13 cellular contexts compared by ENCODE assay signal in the genomic region with DNA sequence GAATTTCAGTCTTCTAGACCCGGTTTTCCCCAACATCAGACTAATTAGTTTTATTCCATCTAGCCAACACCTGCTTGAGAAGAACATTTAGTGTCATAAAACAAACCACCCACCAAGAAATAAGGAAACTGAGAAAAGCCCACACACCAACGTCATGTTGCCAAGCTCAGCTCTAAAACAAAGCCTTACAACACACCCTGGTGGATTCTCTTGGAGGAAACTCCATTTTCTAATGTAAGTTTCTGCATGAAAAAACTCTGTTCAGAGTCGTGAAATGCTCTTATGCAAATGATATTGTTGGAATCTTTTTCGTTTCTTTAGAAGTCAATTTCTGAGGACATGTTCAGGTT.
DNase-seq lines count a peak whose midpoint lies in the region; ATAC-seq and TF ChIP-seq lines count a peak whose summit lies in the region.
"Had no signal": no experiment of that assay in that cellular context is flagged by ENCODE, and none has a peak within 500 bp of the region (broad histone marks: within the 10 kb centered on the region; RNA-seq: fewer than 3 reads in every experiment).

No MANE protein-coding gene starts in this region.

- peak in 1 of 2 donors; percentile 5 for DNase-seq in activated T-cell treated with anti-CD3 and anti-CD28 coated beads, Interleukin-2, amount 50 U/mL, for 72 hours
- DNase-seq in activated T-cell treated with anti-CD3 and anti-CD28 coated beads for 4 hours (no peak), H9 (no peak), amniotic stem cell (lab: John Stamatoyannopoulos, UW) (no peak), hepatocyte (ENCODE audit: low spot score) (no peak)
- no peak for DNase-seq in naive thymus-derived CD8-positive, alpha-beta T cell
- DNase-seq: activated T-cell treated with anti-CD3 and anti-CD28 coated beads, Interleukin-2, amount 50 U/mL, for 48 hours; GOT3; left lung had no signal

- H3K4ac ChIP-seq in H9 (ENCODE audit: low read depth, low read length), result no peak overlapping the region

- H3K9me3 ChIP-seq in H9 (ENCODE audit: control insufficient read depth, low read depth, low read length) (no peaks in the 10 kb centered on the region), hepatocyte (ENCODE audit: low read depth) (no peaks in the 10 kb centered on the region)
- H3K9me3 ChIP-seq: left lung had no signal

- H3K27ac ChIP-seq in H9 (ENCODE audit: insufficient read length, low read depth, low read length) (no peak overlapping the region), hepatocyte (no peak overlapping the region)
- H3K27ac ChIP-seq: left lung had no signal

- H3K9me3 Mint-ChIP-seq in activated T-cell treated with anti-CD3 and anti-CD28 coated beads, Interleukin-2, amount 50 U/mL, for 72 hours, result no peaks in the 10 kb centered on the region
- no peaks in the 10 kb centered on the region for H3K9me3 Mint-ChIP-seq in H9
- no peaks in the 10 kb centered on the region for H3K9me3 Mint-ChIP-seq in stimulated activated memory B cell treated with anti-CD40 and anti-IgM and Interleukin-4, amounts not matched to agents 10 μg/mL and 1 μg/mL and 100 μg/mL, for 72 hours
- H3K9me3 Mint-ChIP-seq in naive thymus-derived CD8-positive, alpha-beta T cell, result no peaks in the 10 kb centered on the region
- H3K9me3 Mint-ChIP-seq: central memory CD8-positive, alpha-beta T cell; T-helper 1 cell treated with Interleukin-12 subunit alpha and Interleukin-12 subunit beta and Interleukin-4 antibody, amounts not matched to agents 30 μg/mL and 1 μg/mL, for 36 hours had no signal

- H3K4me1 ChIP-seq in H9 (ENCODE audit: insufficient read depth, low read length) (peaks cover 3% of the 10 kb centered on the region; the same call in 1 of the 2 replicates), hepatocyte (ENCODE audit: insufficient read depth) (no peaks in the 10 kb centered on the region)
- H3K4me1 ChIP-seq: left lung had no signal

- no peak overlapping the region for H3K4me3 ChIP-seq in hepatocyte
- H3K4me3 ChIP-seq: left lung had no signal

- POLR2A ChIA-PET in naive thymus-derived CD8-positive, alpha-beta T cell (lab: Charles Lee), result no interaction called here

- no peak overlapping the region for H3K14ac ChIP-seq in H9 (ENCODE audit: insufficient read depth, low read length)

- H2AFZ ChIP-seq in H9 (ENCODE audit: low read length) (peak overlapping the region; percentile 46), hepatocyte (no peak overlapping the region)

- no peak overlapping the region for H2BK15ac ChIP-seq in H9 (ENCODE audit: low read depth, low read length)

- no peaks in the 10 kb centered on the region for H3K9me2 ChIP-seq in hepatocyte (replicated peaks; ENCODE audit: insufficient read depth)

- no peaks in the 10 kb centered on the region for H3K36me3 ChIP-seq in hepatocyte (replicated peaks; ENCODE audit: insufficient read depth, low read depth)
- H3K36me3 ChIP-seq: left lung had no signal

- H2BK20ac ChIP-seq in H9 (ENCODE audit: low read depth, low read length, poor library complexity, severe bottlenecking), result no peak overlapping the region

- peaks cover 41% of the 10 kb centered on the region for H3K27me3 Mint-ChIP-seq in activated T-cell treated with anti-CD3 and anti-CD28 coated beads, Interleukin-2, amount 50 U/mL, for 72 hours (ENCODE audit: low read depth)
- peaks cover 3% of the 10 kb centered on the region for H3K27me3 Mint-ChIP-seq in H9 (ENCODE audit: low read depth)
- H3K27me3 Mint-ChIP-seq in stimulated activated memory B cell treated with anti-CD40 and anti-IgM and Interleukin-4, amounts not matched to agents 10 μg/mL and 1 μg/mL and 100 μg/mL, for 72 hours, result peaks cover 17% of the 10 kb centered on the region
- peaks cover 13 to 67% (median 42%) of the 10 kb centered on the region in 5 donors for H3K27me3 Mint-ChIP-seq in naive thymus-derived CD8-positive, alpha-beta T cell

- no peak overlapping the region for H2BK120ac ChIP-seq in H9 (ENCODE audit: low read depth, low read length, poor library complexity, severe bottlenecking)

- H3T11ph ChIP-seq in H9 (ENCODE audit: low read length), result no peak overlapping the region

- no peak overlapping the region for H4K8ac ChIP-seq in H9 (replicated peaks; ENCODE audit: insufficient read length, low read depth, low read length)

- no peaks in the 10 kb centered on the region for H3K79me1 ChIP-seq in H9 (ENCODE audit: insufficient read depth, low read depth, low read length, poor library complexity, severe bottlenecking)

- no peak overlapping the region for H2BK5ac ChIP-seq in H9 (ENCODE audit: insufficient read length, low read length)

- H4K20me1 ChIP-seq in H9 (ENCODE audit: control insufficient read depth, insufficient read depth, insufficient read length) (no peaks in the 10 kb centered on the region), hepatocyte (ENCODE audit: insufficient read depth, poor library complexity, severe bottlenecking) (no peaks in the 10 kb centered on the region)

- H3K36me3 Mint-ChIP-seq in activated T-cell treated with anti-CD3 and anti-CD28 coated beads, Interleukin-2, amount 50 U/mL, for 72 hours (ENCODE audit: insufficient read depth in 2 of 2), result no peaks in the 10 kb centered on the region
- no peaks in the 10 kb centered on the region for H3K36me3 Mint-ChIP-seq in H9 (ENCODE audit: insufficient read depth in 1 of 3, low read depth in 3 of 3)
- H3K36me3 Mint-ChIP-seq in stimulated activated memory B cell treated with anti-CD40 and anti-IgM and Interleukin-4, amounts not matched to agents 10 μg/mL and 1 μg/mL and 100 μg/mL, for 72 hours, result no peaks in the 10 kb centered on the region
- no peaks in the 10 kb centered on the region for H3K36me3 Mint-ChIP-seq in naive thymus-derived CD8-positive, alpha-beta T cell

- H2AK5ac ChIP-seq in H9 (ENCODE audit: insufficient read length, low read length), result no peak overlapping the region

- no peak overlapping the region for H3K4me3 Mint-ChIP-seq in activated T-cell treated with anti-CD3 and anti-CD28 coated beads, Interleukin-2, amount 50 U/mL, for 72 hours
- no peak overlapping the region for H3K4me3 Mint-ChIP-seq in H9
- no peak overlapping the region for H3K4me3 Mint-ChIP-seq in stimulated activated memory B cell treated with anti-CD40 and anti-IgM and Interleukin-4, amounts not matched to agents 10 μg/mL and 1 μg/mL and 100 μg/mL, for 72 hours
- no peak overlapping the region for H3K4me3 Mint-ChIP-seq in naive thymus-derived CD8-positive, alpha-beta T cell
- H3K4me3 Mint-ChIP-seq: central memory CD8-positive, alpha-beta T cell; T-helper 1 cell treated with Interleukin-12 subunit alpha and Interleukin-12 subunit beta and Interleukin-4 antibody, amounts not matched to agents 30 μg/mL and 1 μg/mL, for 36 hours had no signal

- H3K27me3 ChIP-seq in H9 (ENCODE audit: insufficient read depth, low read length), result no peaks in the 10 kb centered on the region
- no peaks in the 10 kb centered on the region for H3K27me3 ChIP-seq in hepatocyte
- H3K27me3 ChIP-seq: left lung had no signal

- H3K23ac ChIP-seq in H9 (ENCODE audit: insufficient read length, low read depth, low read length), result no peak overlapping the region

- H3K9ac ChIP-seq in H9 (ENCODE audit: extremely low read depth, insufficient read length, low read length), result no peak overlapping the region

- WGBS in H9 (ENCODE audit: extremely low coverage, insufficient read length, low lambda C conversion rate), result no CpG with 5 or more reads among the region's 4 CpGs
- WGBS in hepatocyte (ENCODE audit: low lambda C conversion rate, missing lambda C conversion rate), result 56% methylated on average over 4 of the region's 4 CpGs

- H3K4me2 ChIP-seq in H9 (ENCODE audit: insufficient read depth, insufficient read length, low read length) (no peak overlapping the region), hepatocyte (no peak overlapping the region)

- H3K4me1 Mint-ChIP-seq in activated T-cell treated with anti-CD3 and anti-CD28 coated beads, Interleukin-2, amount 50 U/mL, for 72 hours (ENCODE audit: low read depth), result no peaks in the 10 kb centered on the region
- peaks cover 25 to 34% of the 10 kb centered on the region in 2 experiments for H3K4me1 Mint-ChIP-seq in H9
- peaks cover 11% of the 10 kb centered on the region for H3K4me1 Mint-ChIP-seq in stimulated activated memory B cell treated with anti-CD40 and anti-IgM and Interleukin-4, amounts not matched to agents 10 μg/mL and 1 μg/mL and 100 μg/mL, for 72 hours
- no peaks in the 10 kb centered on the region for H3K4me1 Mint-ChIP-seq in naive thymus-derived CD8-positive, alpha-beta T cell
- H3K4me1 Mint-ChIP-seq: central memory CD8-positive, alpha-beta T cell had no signal

- ATAC-seq in activated T-cell treated with anti-CD3 and anti-CD28 coated beads, Interleukin-2, amount 50 U/mL, for 72 hours (replicated peaks in 1 of 2), result peak; percentile 52 to 66
- ATAC-seq in HG03354 (IDR thresholded peaks at IDR 0.05; ENCODE audit: poor library complexity, severe bottlenecking, unreplicated experiment), result peak; percentile 56
- peak; percentile 65 for ATAC-seq in stimulated activated memory B cell treated with anti-CD40 and anti-IgM and Interleukin-4, amounts not matched to agents 10 μg/mL and 1 μg/mL and 100 μg/mL, for 72 hours
- no peak for ATAC-seq in naive thymus-derived CD8-positive, alpha-beta T cell

- H3K23me2 ChIP-seq in H9 (ENCODE audit: insufficient read length, low read depth, low read length, poor library complexity, severe bottlenecking), result no peaks in the 10 kb centered on the region

- no peak for TF ChIP-seq CTCF in H9 (conservative IDR thresholded peaks at IDR 0.05)
- no peak for TF ChIP-seq CTCF in hepatocyte (IDR thresholded peaks at IDR 0.05; ENCODE audit: poor library complexity)

- H3K18ac ChIP-seq in H9 (ENCODE audit: insufficient read length, low read depth, low read length), result no peak overlapping the region

- H4K91ac ChIP-seq in H9 (ENCODE audit: insufficient read length, low read depth, low read length), result no peak overlapping the region

- no peak overlapping the region for H2BK12ac ChIP-seq in H9 (ENCODE audit: insufficient read length, low read depth, low read length)

- H3K27ac Mint-ChIP-seq in activated T-cell treated with anti-CD3 and anti-CD28 coated beads, Interleukin-2, amount 50 U/mL, for 72 hours, result no peak overlapping the region
- no peak overlapping the region; a peak in 1 of 7 replicates for H3K27ac Mint-ChIP-seq in H9
- H3K27ac Mint-ChIP-seq in stimulated activated memory B cell treated with anti-CD40 and anti-IgM and Interleukin-4, amounts not matched to agents 10 μg/mL and 1 μg/mL and 100 μg/mL, for 72 hours, result no peak overlapping the region
- no peak overlapping the region for H3K27ac Mint-ChIP-seq in naive thymus-derived CD8-positive, alpha-beta T cell
- H3K27ac Mint-ChIP-seq: T-helper 1 cell treated with Interleukin-12 subunit alpha and Interleukin-12 subunit beta and Interleukin-4 antibody, amounts not matched to agents 30 μg/mL and 1 μg/mL, for 36 hours had no signal

- no peak overlapping the region for H3K56ac ChIP-seq in H9 (ENCODE audit: insufficient read length, low read depth, low read length)

- H3K79me2 ChIP-seq in H9 (ENCODE audit: insufficient read depth, low read length), result no peaks in the 10 kb centered on the region
- H3K79me2 ChIP-seq in hepatocyte, result no peaks in the 10 kb centered on the region

- H4K5ac ChIP-seq in H9 (ENCODE audit: insufficient read length, low read depth, low read length), result no peak overlapping the region

Comparison
In these comparisons a context has a peak if more than half of its experiments do, and no peak if none do; other contexts are left out.
1. ATAC-seq: peak in activated T-cell treated with anti-CD3 and anti-CD28 coated beads, Interleukin-2, amount 50 U/mL, for 72 hours (2 of 2), HG03354 (single experiment) and stimulated activated memory B cell treated with anti-CD40 and anti-IgM and Interleukin-4, amounts not matched to agents 10 μg/mL and 1 μg/mL and 100 μg/mL, for 72 hours (single experiment); none in naive thymus-derived CD8-positive, alpha-beta T cell (0 of 2).